1 cellular context compared by ENCODE assay signal in the genomic region with DNA sequence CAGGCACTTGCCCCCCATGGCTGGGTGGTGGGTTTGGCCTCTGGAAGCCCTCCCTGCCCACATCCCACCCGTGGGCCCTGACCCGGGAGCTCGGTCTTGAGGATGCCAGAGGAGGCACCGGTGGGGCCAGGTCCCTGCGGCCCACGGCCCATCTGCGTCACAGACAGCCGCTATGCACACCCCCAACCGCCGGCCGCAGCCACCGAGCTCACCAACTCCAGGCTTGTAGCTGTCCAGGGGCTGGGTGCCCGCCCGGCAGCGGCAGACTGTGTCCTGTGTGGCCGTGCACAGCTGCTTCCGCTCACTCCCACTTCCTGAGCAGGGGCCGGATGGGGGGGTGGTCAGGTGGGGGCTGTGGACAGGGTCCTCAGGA.
TF ChIP-seq lines count a peak whose summit lies in the region.

No MANE protein-coding gene starts in this region.

TF ChIP-seq in GM12878, 131 proteins besides CTCF, POLR2A, EP300 and RAD21 (continues in another document):
- TF ChIP-seq BHLHE40 (IDR thresholded peaks at IDR 0.05; ENCODE audit: borderline replicate concordance in 1 of 2, low read depth in 2 of 2, low read length in 1 of 2) (peak; percentile 52 to 73; a peak in 3 of 4 replicates), ZNF687 (IDR thresholded peaks at IDR 0.05) (no peak), EZH2 (IDR thresholded peaks at IDR 0.05; ENCODE audit: borderline replicate concordance, control insufficient read depth, low read depth, low read length) (no peak), DPF2 (IDR thresholded peaks at IDR 0.05) (no peak), BMI1 (IDR thresholded peaks at IDR 0.05; ENCODE audit: borderline replicate concordance) (no peak), NFIC (IDR thresholded peaks at IDR 0.05; ENCODE audit: low read depth, low read length) (no peak), RBBP5 (conservative IDR thresholded peaks at IDR 0.05) (no peak), SREBF2 (IDR thresholded peaks at IDR 0.05; ENCODE audit: low read length) (no peak), HCFC1 (IDR thresholded peaks at IDR 0.05; ENCODE audit: low read length) (no peak), JUNB (IDR thresholded peaks at IDR 0.05) (no peak), ZNF24 (IDR thresholded peaks at IDR 0.05) (no peak), IRF3 (IDR thresholded peaks at IDR 0.05) (no peak), NRF1 (conservative IDR thresholded peaks at IDR 0.05; ENCODE audit: low read depth, low read length) (no peak), HSF1 (IDR thresholded peaks at IDR 0.05; ENCODE audit: low read depth, low read length) (no peak), ZBED1 (IDR thresholded peaks at IDR 0.05; ENCODE audit: borderline replicate concordance) (no peak), NR2C2 (IDR thresholded peaks at IDR 0.05; ENCODE audit: borderline replicate concordance, control insufficient read depth, insufficient read length, low read depth) (no peak), KAT2A (conservative IDR thresholded peaks at IDR 0.05; ENCODE audit: control insufficient read depth, low read depth, low read length) (no peak), ATF2 (IDR thresholded peaks at IDR 0.05; ENCODE audit: low read length) (no peak), ZNF274 (IDR thresholded peaks at IDR 0.05; ENCODE audit: insufficient read depth, insufficient read length) (no peak), CHD2 (IDR thresholded peaks at IDR 0.05; ENCODE audit: borderline replicate concordance, low read depth, low read length) (0 out of 2 replicates have a peak, but pooled peaks have one; percentile 12), BACH1 (IDR thresholded peaks at IDR 0.05; ENCODE audit: borderline replicate concordance) (0 out of 2 replicates have a peak, but pooled peaks have one; percentile 50), PRDM15 (CRISPR knock-in tag; IDR thresholded peaks at IDR 0.05) (no peak), MTA3 (IDR thresholded peaks at IDR 0.05; ENCODE audit: borderline replicate concordance, low read length) (no peak), CBX5 (IDR thresholded peaks at IDR 0.05; ENCODE audit: low read depth) (no peak), ETV6 (conservative IDR thresholded peaks at IDR 0.05 in 1 of 2, IDR thresholded peaks at IDR 0.05 in 1 of 2; ENCODE audit: borderline replicate concordance in 1 of 2, low read depth in 1 of 2) (0 out of 4 replicates have a peak, but pooled peaks of 1 of the 2 experiments have one; percentile 19), PAX5 (IDR thresholded peaks at IDR 0.05; ENCODE audit: borderline replicate concordance, low read depth, low read length) (0 out of 2 replicates have a peak, but pooled peaks have one; percentile 19), SUZ12 (IDR thresholded peaks at IDR 0.05; ENCODE audit: unreplicated experiment) (no peak), TCF3 (IDR thresholded peaks at IDR 0.05; ENCODE audit: borderline replicate concordance, insufficient read depth, low read depth, low read length) (0 out of 2 replicates have a peak, but pooled peaks have one; percentile 56), MYB (IDR thresholded peaks at IDR 0.05; ENCODE audit: borderline replicate concordance, low read depth, low read length) (no peak), MXI1 (IDR thresholded peaks at IDR 0.05; ENCODE audit: low read depth, low read length) (no peak)
- TF ChIP-seq, protein P1, sequence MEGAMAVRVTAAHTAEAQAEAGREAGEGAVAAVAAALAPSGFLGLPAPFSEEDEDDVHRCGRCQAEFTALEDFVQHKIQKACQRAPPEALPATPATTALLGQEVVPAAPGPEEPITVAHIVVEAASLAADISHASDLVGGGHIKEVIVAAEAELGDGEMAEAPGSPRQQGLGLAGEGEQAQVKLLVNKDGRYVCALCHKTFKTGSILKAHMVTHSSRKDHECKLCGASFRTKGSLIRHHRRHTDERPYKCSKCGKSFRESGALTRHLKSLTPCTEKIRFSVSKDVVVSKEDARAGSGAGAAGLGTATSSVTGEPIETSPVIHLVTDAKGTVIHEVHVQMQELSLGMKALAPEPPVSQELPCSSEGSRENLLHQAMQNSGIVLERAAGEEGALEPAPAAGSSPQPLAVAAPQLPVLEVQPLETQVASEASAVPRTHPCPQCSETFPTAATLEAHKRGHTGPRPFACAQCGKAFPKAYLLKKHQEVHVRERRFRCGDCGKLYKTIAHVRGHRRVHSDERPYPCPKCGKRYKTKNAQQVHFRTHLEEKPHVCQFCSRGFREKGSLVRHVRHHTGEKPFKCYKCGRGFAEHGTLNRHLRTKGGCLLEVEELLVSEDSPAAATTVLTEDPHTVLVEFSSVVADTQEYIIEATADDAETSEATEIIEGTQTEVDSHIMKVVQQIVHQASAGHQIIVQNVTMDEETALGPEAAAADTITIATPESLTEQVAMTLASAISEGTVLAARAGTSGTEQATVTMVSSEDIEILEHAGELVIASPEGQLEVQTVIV (IDR thresholded peaks at IDR 0.05; ENCODE audit: borderline replicate concordance, partially characterized antibody) = no peak
- TF ChIP-seq, protein P2, sequence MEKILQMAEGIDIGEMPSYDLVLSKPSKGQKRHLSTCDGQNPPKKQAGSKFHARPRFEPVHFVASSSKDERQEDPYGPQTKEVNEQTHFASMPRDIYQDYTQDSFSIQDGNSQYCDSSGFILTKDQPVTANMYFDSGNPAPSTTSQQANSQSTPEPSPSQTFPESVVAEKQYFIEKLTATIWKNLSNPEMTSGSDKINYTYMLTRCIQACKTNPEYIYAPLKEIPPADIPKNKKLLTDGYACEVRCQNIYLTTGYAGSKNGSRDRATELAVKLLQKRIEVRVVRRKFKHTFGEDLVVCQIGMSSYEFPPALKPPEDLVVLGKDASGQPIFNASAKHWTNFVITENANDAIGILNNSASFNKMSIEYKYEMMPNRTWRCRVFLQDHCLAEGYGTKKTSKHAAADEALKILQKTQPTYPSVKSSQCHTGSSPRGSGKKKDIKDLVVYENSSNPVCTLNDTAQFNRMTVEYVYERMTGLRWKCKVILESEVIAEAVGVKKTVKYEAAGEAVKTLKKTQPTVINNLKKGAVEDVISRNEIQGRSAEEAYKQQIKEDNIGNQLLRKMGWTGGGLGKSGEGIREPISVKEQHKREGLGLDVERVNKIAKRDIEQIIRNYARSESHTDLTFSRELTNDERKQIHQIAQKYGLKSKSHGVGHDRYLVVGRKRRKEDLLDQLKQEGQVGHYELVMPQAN (conservative IDR thresholded peaks at IDR 0.05) = 0 out of 2 replicates have a peak, but pooled peaks have one; percentile 21
- TF ChIP-seq, protein P3, sequence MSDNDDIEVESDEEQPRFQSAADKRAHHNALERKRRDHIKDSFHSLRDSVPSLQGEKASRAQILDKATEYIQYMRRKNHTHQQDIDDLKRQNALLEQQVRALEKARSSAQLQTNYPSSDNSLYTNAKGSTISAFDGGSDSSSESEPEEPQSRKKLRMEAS (IDR thresholded peaks at IDR 0.05; ENCODE audit: low read depth, low read length) = no peak
- TF ChIP-seq, protein P4, sequence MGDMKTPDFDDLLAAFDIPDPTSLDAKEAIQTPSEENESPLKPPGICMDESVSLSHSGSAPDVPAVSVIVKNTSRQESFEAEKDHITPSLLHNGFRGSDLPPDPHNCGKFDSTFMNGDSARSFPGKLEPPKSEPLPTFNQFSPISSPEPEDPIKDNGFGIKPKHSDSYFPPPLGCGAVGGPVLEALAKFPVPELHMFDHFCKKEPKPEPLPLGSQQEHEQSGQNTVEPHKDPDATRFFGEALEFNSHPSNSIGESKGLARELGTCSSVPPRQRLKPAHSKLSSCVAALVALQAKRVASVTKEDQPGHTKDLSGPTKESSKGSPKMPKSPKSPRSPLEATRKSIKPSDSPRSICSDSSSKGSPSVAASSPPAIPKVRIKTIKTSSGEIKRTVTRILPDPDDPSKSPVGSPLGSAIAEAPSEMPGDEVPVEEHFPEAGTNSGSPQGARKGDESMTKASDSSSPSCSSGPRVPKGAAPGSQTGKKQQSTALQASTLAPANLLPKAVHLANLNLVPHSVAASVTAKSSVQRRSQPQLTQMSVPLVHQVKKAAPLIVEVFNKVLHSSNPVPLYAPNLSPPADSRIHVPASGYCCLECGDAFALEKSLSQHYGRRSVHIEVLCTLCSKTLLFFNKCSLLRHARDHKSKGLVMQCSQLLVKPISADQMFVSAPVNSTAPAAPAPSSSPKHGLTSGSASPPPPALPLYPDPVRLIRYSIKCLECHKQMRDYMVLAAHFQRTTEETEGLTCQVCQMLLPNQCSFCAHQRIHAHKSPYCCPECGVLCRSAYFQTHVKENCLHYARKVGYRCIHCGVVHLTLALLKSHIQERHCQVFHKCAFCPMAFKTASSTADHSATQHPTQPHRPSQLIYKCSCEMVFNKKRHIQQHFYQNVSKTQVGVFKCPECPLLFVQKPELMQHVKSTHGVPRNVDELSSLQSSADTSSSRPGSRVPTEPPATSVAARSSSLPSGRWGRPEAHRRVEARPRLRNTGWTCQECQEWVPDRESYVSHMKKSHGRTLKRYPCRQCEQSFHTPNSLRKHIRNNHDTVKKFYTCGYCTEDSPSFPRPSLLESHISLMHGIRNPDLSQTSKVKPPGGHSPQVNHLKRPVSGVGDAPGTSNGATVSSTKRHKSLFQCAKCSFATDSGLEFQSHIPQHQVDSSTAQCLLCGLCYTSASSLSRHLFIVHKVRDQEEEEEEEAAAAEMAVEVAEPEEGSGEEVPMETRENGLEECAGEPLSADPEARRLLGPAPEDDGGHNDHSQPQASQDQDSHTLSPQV (IDR thresholded peaks at IDR 0.05) = no peak
